19 cellular contexts compared by ENCODE assay signal in genomic region chrX:38116706-38117105, GRCh38.
DNase-seq lines count a peak whose midpoint lies in the region; ATAC-seq, FAIRE-seq and TF ChIP-seq lines count a peak whose summit lies in the region.
"Had no signal": no experiment of that assay in that cellular context is flagged by ENCODE, and none has a peak within 500 bp of the region (broad histone marks: within the 10 kb centered on the region; RNA-seq: fewer than 3 reads in every experiment).

No MANE protein-coding gene starts in this region.

- no peaks in the 10 kb centered on the region for H3K27me3 ChIP-seq in KMS-11 (ENCODE audit: insufficient read depth, low read depth)
- H3K27me3 ChIP-seq in astrocyte (ENCODE audit: insufficient read depth, low read length), result no peaks in the 10 kb centered on the region
- H3K27me3 ChIP-seq in CD4-positive, alpha-beta T cell (ENCODE audit: control insufficient read depth, insufficient read depth, low read length), result no peaks in the 10 kb centered on the region
- H3K27me3 ChIP-seq: BLaER1 treated with 17β-estradiol and CSF1 and Interleukin-3, amounts not matched to agents 10 nM and 100 nM had no signal

- no peak overlapping the region for H3K27ac Mint-ChIP-seq in astrocyte (ENCODE audit: unreplicated experiment)
- no peak overlapping the region for H3K27ac Mint-ChIP-seq in CD4-positive, alpha-beta T cell
- H3K27ac Mint-ChIP-seq: B cell; CD8-positive, alpha-beta memory T cell; GM23338; HFFc6 had no signal

- no peak overlapping the region for H3K4me2 ChIP-seq in A549
- peak overlapping the region; percentile 60; the same call in 1 of the 2 replicates for H3K4me2 ChIP-seq in KMS-11
- no peak overlapping the region for H3K4me2 ChIP-seq in astrocyte (ENCODE audit: low read length)
- H3K4me2 ChIP-seq: BLaER1 treated with 17β-estradiol and CSF1 and Interleukin-3, amounts not matched to agents 10 nM and 100 nM; GM23338 had no signal

- DNase-seq in A549 (ENCODE audit: low read depth in 1 of 2, low spot score in 1 of 2), result no peak
- no peak for DNase-seq in GM12892 (ENCODE audit: insufficient read length)
- no peak for DNase-seq in astrocyte (ENCODE audit: low read depth)
- DNase-seq in SHP77 treated with DMSO at 0.1 percent for 48 hours (lab: John Stamatoyannopoulos, UW), result no peak
- DNase-seq in SKM-1 (lab: John Stamatoyannopoulos, UW; ENCODE audit: unreplicated experiment), result no peak
- DNase-seq in posterior cingulate gyrus, result no peak
- DNase-seq in CD4-positive, alpha-beta T cell, result no peak
- DNase-seq: CD8-positive, alpha-beta memory T cell; COR-L47; DMS79; GDM1; H7; HFFc6 had no signal

- H4K20me1 ChIP-seq in KMS-11 (ENCODE audit: insufficient read depth) (no peaks in the 10 kb centered on the region), astrocyte (ENCODE audit: insufficient read depth, low read length) (no peaks in the 10 kb centered on the region)
- H4K20me1 ChIP-seq: BLaER1 treated with 17β-estradiol and CSF1 and Interleukin-3, amounts not matched to agents 10 nM and 100 nM had no signal

- H3K9me3 Mint-ChIP-seq in astrocyte (ENCODE audit: unreplicated experiment), result no peaks in the 10 kb centered on the region
- H3K9me3 Mint-ChIP-seq in CD4-positive, alpha-beta T cell, result no peaks in the 10 kb centered on the region
- H3K9me3 Mint-ChIP-seq: GM23338, HFFc6 had no signal

- H3K4me3 ChIP-seq in A549, result no peak overlapping the region
- H3K4me3 ChIP-seq in KMS-11 (IDR thresholded peaks at IDR 0.05; ENCODE audit: insufficient read depth, low read depth, low read length), result no peak overlapping the region
- no peak overlapping the region for H3K4me3 ChIP-seq in astrocyte (ENCODE audit: insufficient read depth, low read depth, low read length)
- H3K4me3 ChIP-seq: BLaER1 treated with 17β-estradiol and CSF1 and Interleukin-3, amounts not matched to agents 10 nM and 100 nM; GM23338 had no signal

- no peak for TF ChIP-seq CTCF in A549 (IDR thresholded peaks at IDR 0.05)
- no peak for TF ChIP-seq CTCF in KMS-11 (conservative IDR thresholded peaks at IDR 0.05; ENCODE audit: low read depth, low read length)
- TF ChIP-seq CTCF in astrocyte (IDR thresholded peaks at IDR 0.05; ENCODE audit: insufficient read depth, low read depth, low read length), result no peak
- no peak for TF ChIP-seq CTCF in CD4-positive, alpha-beta T cell (IDR thresholded peaks at IDR 0.05)

- no peak overlapping the region for H3K4me3 Mint-ChIP-seq in astrocyte (ENCODE audit: unreplicated experiment)
- H3K4me3 Mint-ChIP-seq in CD4-positive, alpha-beta T cell, result no peak overlapping the region
- H3K4me3 Mint-ChIP-seq: B cell; CD8-positive, alpha-beta memory T cell; GM23338; HFFc6 had no signal

- no peak for FAIRE-seq in A549 (lab: Jason Lieb, UNC)
- FAIRE-seq in GM12892 (lab: Jason Lieb, UNC), result peak; percentile 9
- peak; percentile 50 for FAIRE-seq in astrocyte (lab: Jason Lieb, UNC)
- FAIRE-seq: HTR-8/SVneo had no signal

- no peak for TF ChIP-seq POLR2A in A549 (IDR thresholded peaks at IDR 0.05; ENCODE audit: low read length)
- TF ChIP-seq POLR2A in GM12892 (IDR thresholded peaks at IDR 0.05; ENCODE audit: low read depth, low read length), result no peak

- TF ChIP-seq EP300 in A549 (IDR thresholded peaks at IDR 0.05), result no peak

- TF ChIP-seq RAD21 in A549 (conservative IDR thresholded peaks at IDR 0.05 in 1 of 2, IDR thresholded peaks at IDR 0.05 in 1 of 2), result no peak

- 13% methylated on average over 1 of the region's 1 CpG for WGBS in A549 (ENCODE audit: missing lambda C conversion rate)

- H3K4me1 Mint-ChIP-seq in astrocyte (ENCODE audit: low read depth, unreplicated experiment), result no peaks in the 10 kb centered on the region
- no peaks in the 10 kb centered on the region for H3K4me1 Mint-ChIP-seq in CD4-positive, alpha-beta T cell (ENCODE audit: low read depth)
- H3K4me1 Mint-ChIP-seq: B cell; CD8-positive, alpha-beta memory T cell; GM23338 had no signal

- no peak for ATAC-seq in A549
- no peak for ATAC-seq in CD4-positive, alpha-beta T cell (ENCODE audit: poor library complexity)
- ATAC-seq: GM23338, HCT116 had no signal

- POLR2A ChIA-PET in A549 (lab: Yijun Ruan, JAX), result no interaction called here
- POLR2A ChIA-PET in CD4-positive, alpha-beta T cell (lab: Charles Lee), result no interaction called here

- H3K36me3 Mint-ChIP-seq in astrocyte (ENCODE audit: low read depth, unreplicated experiment), result no peaks in the 10 kb centered on the region
- no peaks in the 10 kb centered on the region for H3K36me3 Mint-ChIP-seq in CD4-positive, alpha-beta T cell (ENCODE audit: low read depth)
- H3K36me3 Mint-ChIP-seq: CD8-positive, alpha-beta memory T cell had no signal

- H3K9ac ChIP-seq in KMS-11, result no peak overlapping the region; the same call in 1 of the 2 replicates
- H3K9ac ChIP-seq in astrocyte (ENCODE audit: low read length), result no peak overlapping the region
- H3K9ac ChIP-seq: BLaER1 treated with 17β-estradiol and CSF1 and Interleukin-3, amounts not matched to agents 10 nM and 100 nM had no signal

- no peak overlapping the region for H2AFZ ChIP-seq in KMS-11 (ENCODE audit: low read depth)
- no peak overlapping the region for H2AFZ ChIP-seq in astrocyte (ENCODE audit: low read depth, low read length)
- H2AFZ ChIP-seq: GM23338 had no signal

- H3K79me2 ChIP-seq in KMS-11 (ENCODE audit: insufficient read depth, low read depth) (no peaks in the 10 kb centered on the region), astrocyte (ENCODE audit: insufficient read depth, low read length) (no peaks in the 10 kb centered on the region)

- intact Hi-C loops in posterior cingulate gyrus (cut with DNase I), result no loop called here
- intact Hi-C loops in CD4-positive, alpha-beta T cell (cut with DNase I, micrococcal nuclease), result no loop called here

- no peaks in the 10 kb centered on the region for H3K27me3 Mint-ChIP-seq in astrocyte (ENCODE audit: low read depth, unreplicated experiment)
- peaks cover 8% of the 10 kb centered on the region for H3K27me3 Mint-ChIP-seq in CD4-positive, alpha-beta T cell
- H3K27me3 Mint-ChIP-seq: B cell had no signal

- H3K4me1 ChIP-seq in A549 (no peaks in the 10 kb centered on the region), KMS-11 (ENCODE audit: low read depth, poor library complexity, severe bottlenecking) (peaks cover 51% of the 10 kb centered on the region), astrocyte (ENCODE audit: insufficient read depth, low read length) (no peaks in the 10 kb centered on the region)
- H3K4me1 ChIP-seq: BLaER1 treated with 17β-estradiol and CSF1 and Interleukin-3, amounts not matched to agents 10 nM and 100 nM had no signal

- H3K27ac ChIP-seq in A549 (no peak overlapping the region), KMS-11 (no peak overlapping the region; the same call in 1 of the 2 replicates), astrocyte (ENCODE audit: low read depth, low read length) (no peak overlapping the region)
- no peak overlapping the region for H3K27ac ChIP-seq in CD4-positive, alpha-beta T cell (ENCODE audit: low read depth, low read length)
- H3K27ac ChIP-seq: BLaER1 treated with 17β-estradiol and CSF1 and Interleukin-3, amounts not matched to agents 10 nM and 100 nM had no signal

- CTCF ChIA-PET in A549 (lab: Yijun Ruan, JAX), result no interaction called here
- CTCF ChIA-PET in CD4-positive, alpha-beta T cell (lab: Charles Lee), result no interaction called here

- H3K9me3 ChIP-seq in A549 (no peaks in the 10 kb centered on the region), astrocyte (ENCODE audit: insufficient read depth, low read depth, low read length) (no peaks in the 10 kb centered on the region)
- no peaks in the 10 kb centered on the region for H3K9me3 ChIP-seq in CD4-positive, alpha-beta T cell (ENCODE audit: control insufficient read depth, low read length)

- H3K36me3 ChIP-seq in KMS-11 (ENCODE audit: insufficient read depth), result no peaks in the 10 kb centered on the region
- H3K36me3 ChIP-seq in astrocyte (ENCODE audit: insufficient read depth, low read length), result no peaks in the 10 kb centered on the region
- H3K36me3 ChIP-seq: BLaER1 treated with 17β-estradiol and CSF1 and Interleukin-3, amounts not matched to agents 10 nM and 100 nM had no signal

TF ChIP-seq in A549, 52 proteins besides CTCF, POLR2A, EP300 and RAD21:
- no peak for TF ChIP-seq JUN (IDR thresholded peaks at IDR 0.05)
- TF ChIP-seq MAFK (IDR thresholded peaks at IDR 0.05; ENCODE audit: partially characterized antibody), result peak; percentile 96
